ENCODE assay signal across 9 cellular contexts in the genomic region with DNA sequence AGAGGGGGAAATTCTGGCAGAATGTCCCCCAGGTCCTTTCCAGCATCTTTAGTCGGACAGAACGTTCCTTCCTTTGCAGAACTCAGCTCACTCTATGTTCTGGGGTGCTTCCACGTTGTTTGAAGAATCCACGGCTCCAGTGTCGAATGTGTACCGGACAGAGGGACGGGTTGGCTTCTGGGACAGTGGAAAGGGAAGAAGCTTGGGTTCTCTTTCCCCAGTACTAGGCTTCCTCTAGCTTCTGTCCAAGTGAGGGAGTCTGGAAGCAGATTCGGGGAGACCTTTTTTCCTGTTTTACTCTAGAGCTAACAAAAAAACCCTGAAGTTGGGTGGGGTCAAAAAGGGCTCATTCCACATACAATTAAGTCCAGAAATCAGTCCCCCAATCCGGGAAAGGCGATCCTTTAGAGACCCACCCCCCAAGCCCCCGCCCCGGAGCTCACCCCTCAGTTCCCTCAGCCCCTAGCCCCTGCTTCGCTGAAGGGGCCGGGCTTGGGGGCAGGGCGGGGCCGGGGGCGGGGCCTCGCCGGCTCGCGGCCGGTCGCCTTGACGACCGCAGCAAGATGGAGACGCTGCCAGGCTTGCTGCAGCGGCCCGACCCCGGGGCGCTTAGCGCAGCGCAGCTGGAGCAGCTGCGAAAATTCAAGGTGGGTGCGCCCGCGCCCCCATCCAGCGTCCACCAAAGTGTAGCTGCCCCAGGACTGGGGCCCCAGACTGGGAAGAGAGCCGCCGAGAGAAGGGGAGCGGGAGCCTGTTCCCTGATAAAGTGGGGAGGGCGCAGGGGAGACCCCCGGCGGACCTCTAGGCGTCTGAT. TPM values are rescaled to one million over a fixed set of nuclear protein-coding genes. Genes with fewer than 3 reads are reported as not detected.
DNase-seq lines count a peak whose midpoint lies in the region; ATAC-seq and TF ChIP-seq lines count a peak whose summit lies in the region.
"Had no signal": no experiment of that assay in that cellular context is flagged by ENCODE, and none has a peak within 500 bp of the region (broad histone marks: within the 10 kb centered on the region; RNA-seq: fewer than 3 reads in every experiment).

A gene with protein sequence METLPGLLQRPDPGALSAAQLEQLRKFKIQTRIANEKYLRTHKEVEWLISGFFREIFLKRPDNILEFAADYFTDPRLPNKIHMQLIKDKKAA (plus strand): TSS at position 549 of the 814 bp plus-strand sequence. CDS start 15 bp downstream, at position 564.

- peaks cover 0 to 4% (median 0%) of the 10 kb centered on the region in 5 donors for H3K9me3 Mint-ChIP-seq in CD8-positive, alpha-beta memory T cell

- H3K27me3 Mint-ChIP-seq in CD8-positive, alpha-beta memory T cell = peaks cover 44 to 62% of the 10 kb centered on the region in 2 donors

- peak within 1 kb of the TSS; percentile 88 for H3K4me2 ChIP-seq in GM23248 (ENCODE audit: unreplicated experiment)

- H3K4me3 Mint-ChIP-seq in CD8-positive, alpha-beta memory T cell = peak within 1 kb of the TSS; percentile 65 to 90 (median 79)

- peak within 1 kb of the TSS; percentile 1 to 93 (median 61) for H3K27ac Mint-ChIP-seq in CD8-positive, alpha-beta memory T cell

- H3F3A ChIP-seq in GM23248 (ENCODE audit: insufficient read depth) = no peaks in the 10 kb centered on the region

- peaks cover 35% of the 10 kb centered on the region for H3K27me3 ChIP-seq in CD8-positive, alpha-beta memory T cell (ENCODE audit: insufficient read depth, low read length, poor library complexity, severe bottlenecking)
- H3K27me3 ChIP-seq in GM23248 (replicated peaks; ENCODE audit: insufficient read depth) (peaks cover 49% of the 10 kb centered on the region), Peyer's patch (peaks cover 0 to 8% of the 10 kb centered on the region in 2 donors), ascending aorta (peaks cover 11% of the 10 kb centered on the region), spleen (replicated peaks in 1 of 7) (peaks cover 2 to 90% (median 20%) of the 10 kb centered on the region in 7 donors)

- peak within 1 kb of the TSS; percentile 64 for H3K4me3 ChIP-seq in CD8-positive, alpha-beta memory T cell (ENCODE audit: low read length)
- peak within 1 kb of the TSS; percentile 70 for H3K4me3 ChIP-seq in GM23248
- H3K4me3 ChIP-seq in Peyer's patch = peak within 1 kb of the TSS; percentile 42 to 58 (median 54)
- peak within 1 kb of the TSS; percentile 65 to 82 for H3K4me3 ChIP-seq in ascending aorta
- H3K4me3 ChIP-seq in iPS-18c (ENCODE audit: insufficient read depth, low read depth, low read length) = peak within 1 kb of the TSS; percentile 70
- H3K4me3 ChIP-seq in spleen = peak within 1 kb of the TSS; percentile 36 to 66 (median 54)

- H3K79me2 ChIP-seq in GM23248 (ENCODE audit: insufficient read depth) = no peaks in the 10 kb centered on the region

- H3K9ac ChIP-seq in GM23248 = 0 out of 2 replicates have a peak within 1 kb of the TSS, but pooled peaks have one; percentile 31

- POLR2A ChIA-PET in CD8-positive, alpha-beta memory T cell (lab: Charles Lee) = interaction anchor here (1.2 kb wide), 1 partner anchor 748 kb away, joined by 3 read pairs; no protein-coding TSS in a partner anchor

- no peaks in the 10 kb centered on the region for H4K20me1 ChIP-seq in GM23248 (ENCODE audit: insufficient read depth)

- in situ Hi-C loops in GM23248 (cut with MboI) = no loop called here

- no peaks in the 10 kb centered on the region for H3K9me3 ChIP-seq in CD8-positive, alpha-beta memory T cell (ENCODE audit: low read length)
- H3K9me3 ChIP-seq in GM23248 (ENCODE audit: low read depth) (no peaks in the 10 kb centered on the region), Peyer's patch (no peaks in the 10 kb centered on the region), ascending aorta (no peaks in the 10 kb centered on the region), iPS-18c (ENCODE audit: control insufficient read depth, insufficient read depth, low read length) (no peaks in the 10 kb centered on the region), spleen (no peaks in the 10 kb centered on the region)

- peak; percentile 20 to 65 (median 39) for DNase-seq in CD8-positive, alpha-beta memory T cell
- peak; percentile 61 for DNase-seq in GM23248
- DNase-seq in Peyer's patch = peak in 1 of 3 donors; percentile 21
- peak in 1 of 2 donors; percentile 63 for DNase-seq in ascending aorta (ENCODE audit: low spot score in 2 of 2)
- DNase-seq in spleen = peak; percentile 87
- no peak for DNase-seq in NCI-H510A (lab: John Stamatoyannopoulos, UW)

- 3 to 4% methylated on average over 18 to 44 of the region's 44 CpGs for WGBS in GM23248 (ENCODE audit: low coverage in 1 of 2, low lambda C conversion rate in 2 of 2, missing lambda C conversion rate in 2 of 2), 2 experiments
- 2 to 6% (median 3%) methylated on average over 26 to 44 of the region's 44 CpGs for WGBS in spleen, 5 donors

- H3K9me2 ChIP-seq in GM23248 (ENCODE audit: insufficient read depth) = no peaks in the 10 kb centered on the region

- peaks cover 24 to 36% (median 33%) of the 10 kb centered on the region in 3 donors for H3K4me1 Mint-ChIP-seq in CD8-positive, alpha-beta memory T cell

- TF ChIP-seq CTCF in Peyer's patch (IDR thresholded peaks at IDR 0.05) = no peak
- no peak for TF ChIP-seq CTCF in ascending aorta (IDR thresholded peaks at IDR 0.05)
- no peak for TF ChIP-seq CTCF in spleen (IDR thresholded peaks at IDR 0.05 in 8 of 11, conservative IDR thresholded peaks at IDR 0.05 in 3 of 11)

- H3K4me1 ChIP-seq in CD8-positive, alpha-beta memory T cell (ENCODE audit: insufficient read depth, low read length) = peaks cover 28% of the 10 kb centered on the region
- H3K4me1 ChIP-seq in GM23248 (ENCODE audit: insufficient read depth) (no peaks in the 10 kb centered on the region), Peyer's patch (peaks cover 0 to 29% (median 5%) of the 10 kb centered on the region in 4 donors), ascending aorta (peaks cover 6 to 7% of the 10 kb centered on the region in 2 donors), spleen (peaks cover 6 to 46% (median 32%) of the 10 kb centered on the region in 6 donors)

- no peaks in the 10 kb centered on the region for H3K36me3 ChIP-seq in CD8-positive, alpha-beta memory T cell (ENCODE audit: insufficient read depth, low read length)
- H3K36me3 ChIP-seq in GM23248 (ENCODE audit: low read depth) (no peaks in the 10 kb centered on the region), Peyer's patch (no peaks in the 10 kb centered on the region), ascending aorta (no peaks in the 10 kb centered on the region), spleen (no peaks in the 10 kb centered on the region)

- peak within 1 kb of the TSS; percentile 73 for H2AFZ ChIP-seq in GM23248

- intact Hi-C loops in ascending aorta (cut with DNase I) = loop anchor here (5.0 kb wide), 1 partner anchor 109 kb away; a partner anchor contains a TSS
- intact Hi-C loops in spleen (cut with DNase I; ENCODE audit: low total_unique reads) = no loop called here

- CTCF ChIA-PET in CD8-positive, alpha-beta memory T cell (lab: Charles Lee) = interaction anchor here (1.0 to 1.9 kb wide), 3 partner anchors 14 to 127 kb away, joined by 4 to 6 read pairs (median 5); no protein-coding TSS in a partner anchor

- no peaks in the 10 kb centered on the region for H3K36me3 Mint-ChIP-seq in CD8-positive, alpha-beta memory T cell

- TF ChIP-seq POLR2A in Peyer's patch (IDR thresholded peaks at IDR 0.05) (no peak), spleen (IDR thresholded peaks at IDR 0.05) (no peak)

- no peak for ATAC-seq in GM21619 (IDR thresholded peaks at IDR 0.05; ENCODE audit: unreplicated experiment)

- no peak within 1 kb of the TSS for H3K27ac ChIP-seq in CD8-positive, alpha-beta memory T cell (ENCODE audit: low read depth, low read length)
- H3K27ac ChIP-seq in GM23248 (no peak within 1 kb of the TSS), Peyer's patch (peak within 1 kb of the TSS; percentile 53 to 63 (median 58)), ascending aorta (peak within 1 kb of the TSS; percentile 73 to 78), spleen (peak within 1 kb of the TSS in 7 of 8 donors; percentile 60 to 81 (median 69))

RNA-seq across cellular contexts. Expression of the gene that starts here (rescaled TPM):
- not detected for total RNA-seq in CD8-positive, alpha-beta memory T cell
- not detected for polyA plus RNA-seq in CD8-positive, alpha-beta memory T cell
- not detected in 2 replicates for total RNA-seq in GM23248 (2014; rRNA removed; shearing (Covaris generic))
- polyA plus RNA-seq in GM23248 (2016; fragmentation: Nextera tagmentation; extraction: Ambion mirVana) = 1.1 and 1.2 TPM in 2 replicates
- not detected for total RNA-seq in Peyer's patch
- total RNA-seq in ascending aorta = not detected
- under 1 TPM in 1 of 7 donors, not detected in 6; 0.34 TPM for total RNA-seq in spleen
- polyA plus RNA-seq in spleen = not detected
- total RNA-seq: HT1080 had no signal

Comparison
In these comparisons a context has a peak if more than half of its experiments do, and no peak if none do; other contexts are left out.
1. Peak in DNase-seq and H3K4me3 ChIP-seq in CD8-positive, alpha-beta memory T cell; RNA of the gene not detected or under 1 TPM.
2. Peak in DNase-seq, H3K4me3 ChIP-seq and H3K27ac ChIP-seq in spleen; RNA of the gene not detected or under 1 TPM.
3. H3K27ac ChIP-seq: peak in Peyer's patch (4 of 4) and ascending aorta (2 of 2); none in CD8-positive, alpha-beta memory T cell (single experiment) and GM23248 (single experiment).
4. Peak in every context shown above with its lines, with median percentiles within 50 percentile points of each other: H3K4me3 ChIP-seq.